Comparison of ENCODE assay signal across 1 cellular context in genomic region chr6:16761469-16762264, GRCh38.
A peak's percentile ranks its signal among the peaks of the same experiment; 100 is the strongest.
TF ChIP-seq lines count a peak whose summit lies in the region.

No MANE protein-coding gene starts in this region.

TF ChIP-seq in GM12878, 131 proteins besides CTCF, POLR2A, EP300 and RAD21 (continued from another document and continues in another):
- TF ChIP-seq ZSCAN29 (IDR thresholded peaks at IDR 0.05) (peak; percentile 76; the same call in 1 of the 2 replicates), RAD51 (IDR thresholded peaks at IDR 0.05) (no peak), GATAD2B (conservative IDR thresholded peaks at IDR 0.05; ENCODE audit: low read depth) (peak; percentile 92; the same call in 1 of the 2 replicates), MLLT1 (IDR thresholded peaks at IDR 0.05) (no peak), JUND (IDR thresholded peaks at IDR 0.05; ENCODE audit: low read depth, low read length) (no peak), HDAC6 (IDR thresholded peaks at IDR 0.05; ENCODE audit: unreplicated experiment) (no peak), DPF2 (IDR thresholded peaks at IDR 0.05) (peak; percentile 79), MAX (IDR thresholded peaks at IDR 0.05; ENCODE audit: low read depth, low read length) (no peak), RUNX3 (IDR thresholded peaks at IDR 0.05; ENCODE audit: low read length) (peak; percentile 55), BCL3 (IDR thresholded peaks at IDR 0.05; ENCODE audit: borderline replicate concordance, insufficient read depth, low read depth, low read length, poor library complexity, severe bottlenecking) (peak; percentile 38), ZNF274 (IDR thresholded peaks at IDR 0.05; ENCODE audit: insufficient read depth, insufficient read length) (no peak), MEF2A (IDR thresholded peaks at IDR 0.05; ENCODE audit: insufficient read depth, low read depth, low read length) (0 out of 2 replicates have a peak, but pooled peaks have one; percentile 31), EED (IDR thresholded peaks at IDR 0.05; ENCODE audit: low read depth) (0 out of 2 replicates have a peak, but pooled peaks have one; percentile 3), E2F8 (IDR thresholded peaks at IDR 0.05; ENCODE audit: low read depth, partially characterized antibody) (no peak), SMC3 (IDR thresholded peaks at IDR 0.05; ENCODE audit: borderline replicate concordance, low read length) (peak; percentile 26; the same call in 1 of the 2 replicates), BHLHE40 (IDR thresholded peaks at IDR 0.05; ENCODE audit: borderline replicate concordance in 1 of 2, low read depth in 2 of 2, low read length in 1 of 2) (peak in 1 of 2 experiments; percentile 47; a peak in 2 of 4 replicates), ATF7 (IDR thresholded peaks at IDR 0.05; ENCODE audit: low read depth) (peak; percentile 80), ELK1 (IDR thresholded peaks at IDR 0.05; ENCODE audit: low read depth, low read length) (no peak; the same call in 1 of the 2 replicates), RELA (IDR thresholded peaks at IDR 0.05; ENCODE audit: borderline replicate concordance, partially characterized antibody) (peak; percentile 53), CBX3 (IDR thresholded peaks at IDR 0.05; ENCODE audit: borderline replicate concordance, low read depth) (no peak), CHD4 (IDR thresholded peaks at IDR 0.05) (no peak), SP1 (IDR thresholded peaks at IDR 0.05; ENCODE audit: low read depth, low read length) (no peak), ATF2 (IDR thresholded peaks at IDR 0.05; ENCODE audit: low read length) (no peak), TCF7 (IDR thresholded peaks at IDR 0.05; ENCODE audit: borderline replicate concordance) (0 out of 2 replicates have a peak, but pooled peaks have one; percentile 34), POLR2AphosphoS5 (IDR thresholded peaks at IDR 0.05; ENCODE audit: low read length) (peak; percentile 69), NFXL1 (IDR thresholded peaks at IDR 0.05; ENCODE audit: borderline replicate concordance) (no peak), CHD1 (IDR thresholded peaks at IDR 0.05; ENCODE audit: low read depth, low read length) (no peak), PAX8 (IDR thresholded peaks at IDR 0.05) (no peak), HDAC2 (IDR thresholded peaks at IDR 0.05) (no peak; the same call in 1 of the 2 replicates), ZNF592 (IDR thresholded peaks at IDR 0.05) (0 out of 2 replicates have a peak, but pooled peaks have one; percentile 45), IRF5 (IDR thresholded peaks at IDR 0.05; ENCODE audit: borderline replicate concordance) (no peak), ZNF687 (IDR thresholded peaks at IDR 0.05) (peak; percentile 51), ZNF384 (IDR thresholded peaks at IDR 0.05; ENCODE audit: borderline replicate concordance, low read depth, low read length) (no peak), PAX5 (IDR thresholded peaks at IDR 0.05; ENCODE audit: borderline replicate concordance, low read depth, low read length) (no peak), IKZF2 (IDR thresholded peaks at IDR 0.05) (peak; percentile 40 to 47; a peak in 3 of 4 replicates), ZNF622 (IDR thresholded peaks at IDR 0.05) (no peak), FOXM1 (IDR thresholded peaks at IDR 0.05; ENCODE audit: low read depth, low read length) (no peak; the same call in 1 of the 2 replicates), MTA2 (IDR thresholded peaks at IDR 0.05; ENCODE audit: low read depth) (peak; percentile 36; the same call in 1 of the 2 replicates)
